Comparison of ENCODE assay signal across 8 cellular contexts in genomic region chr9:137218754-137219271, GRCh38. TPM values are rescaled to one million over a fixed set of nuclear protein-coding genes. Genes with fewer than 3 reads are reported as not detected.
DNase-seq lines count a peak whose midpoint lies in the region; TF ChIP-seq lines count a peak whose summit lies in the region.
"Had no signal": no experiment of that assay in that cellular context is flagged by ENCODE, and none has a peak within 500 bp of the region (broad histone marks: within the 10 kb centered on the region; RNA-seq: fewer than 3 reads in every experiment).

No MANE protein-coding gene starts in this region.

- POLR2A ChIA-PET in activated CD4-positive, alpha-beta T cell treated with anti-CD3 and anti-CD28 coated beads, Interleukin-2, amount 10 ng/mL, durations not matched to agents 7 days and 5 days (lab: Charles Lee) = no interaction called here

- peaks cover 7% of the 10 kb centered on the region for H3K4me1 Mint-ChIP-seq in activated CD4-positive, alpha-beta T cell treated with anti-CD3 and anti-CD28 coated beads, Interleukin-2, amount 10 ng/mL, durations not matched to agents 7 days and 5 days
- peaks cover 2% of the 10 kb centered on the region for H3K4me1 Mint-ChIP-seq in activated CD4-positive, alpha-beta T cell treated with anti-CD3 and anti-CD28 coated beads, Interleukin-2, amount 10 ng/mL, durations not matched to agents 24 days and 14 days

- H3K36me3 Mint-ChIP-seq in activated CD4-positive, alpha-beta T cell treated with anti-CD3 and anti-CD28 coated beads, Interleukin-2, amount 10 ng/mL, durations not matched to agents 7 days and 5 days (ENCODE audit: low read depth) = peaks cover 2% of the 10 kb centered on the region
- no peaks in the 10 kb centered on the region for H3K36me3 Mint-ChIP-seq in activated CD4-positive, alpha-beta T cell treated with anti-CD3 and anti-CD28 coated beads, Interleukin-2, amount 10 ng/mL, durations not matched to agents 24 days and 14 days (ENCODE audit: low read depth)

- TF ChIP-seq CTCF in epithelial cell of esophagus (IDR thresholded peaks at IDR 0.05; ENCODE audit: insufficient read depth, low read depth, low read length, missing control alignments) (no peak), transverse colon (IDR thresholded peaks at IDR 0.05) (no peak)

- no peaks in the 10 kb centered on the region for H3K36me3 ChIP-seq in transverse colon

- H3K27me3 ChIP-seq in transverse colon = no peaks in the 10 kb centered on the region
- H3K27me3 ChIP-seq: sigmoid colon had no signal

- no peaks in the 10 kb centered on the region for H3K9me3 Mint-ChIP-seq in activated CD4-positive, alpha-beta T cell treated with anti-CD3 and anti-CD28 coated beads, Interleukin-2, amount 10 ng/mL, durations not matched to agents 7 days and 5 days
- H3K9me3 Mint-ChIP-seq in activated CD4-positive, alpha-beta T cell treated with anti-CD3 and anti-CD28 coated beads, Interleukin-2, amount 10 ng/mL, durations not matched to agents 24 days and 14 days = no peaks in the 10 kb centered on the region

- CTCF ChIA-PET in activated CD4-positive, alpha-beta T cell treated with anti-CD3 and anti-CD28 coated beads, Interleukin-2, amount 10 ng/mL, durations not matched to agents 7 days and 5 days (lab: Charles Lee) = interaction anchor here (0.6 to 1.1 kb wide), 3 partner anchors 12 to 172 kb away, joined by 3 to 5 read pairs (median 3); no protein-coding TSS in a partner anchor

- peak overlapping the region; percentile 83 to 89 (median 85) for H3K27ac ChIP-seq in transverse colon
- H3K27ac ChIP-seq: sigmoid colon had no signal

- WGBS in transverse colon (ENCODE audit: low coverage in 1 of 2), 2 donors = 50% methylated on average over 4 of the region's 12 CpGs; no CpG with 5 or more reads in 1 of the 2 donors

- no peak for TF ChIP-seq EP300 in transverse colon (IDR thresholded peaks at IDR 0.05; ENCODE audit: low read depth)

- in situ Hi-C loops in transverse colon (cut with MboI; ENCODE audit: low pct_ligation_motif_present in 1 of 4, low pct_unique_long_range_greater_than_20kb in 1 of 4, low sequenced_read_pairs in 3 of 4) = loop anchor here in 1 of 4 donors (25.0 kb wide), 1 partner anchor 107 kb away; the partner anchor contains the start of gene DPP7

- H3K4me3 ChIP-seq in epithelial cell of esophagus (ENCODE audit: low read length) (no peak overlapping the region), transverse colon (peak overlapping the region in 3 of 4 donors; percentile 26 to 47 (median 31))
- H3K4me3 ChIP-seq: sigmoid colon had no signal

- peak; percentile 64 for TF ChIP-seq POLR2A in transverse colon (IDR thresholded peaks at IDR 0.05)

- peak overlapping the region; percentile 36 for H3K27ac Mint-ChIP-seq in activated CD4-positive, alpha-beta T cell treated with anti-CD3 and anti-CD28 coated beads, Interleukin-2, amount 10 ng/mL, durations not matched to agents 7 days and 5 days
- no peak overlapping the region for H3K27ac Mint-ChIP-seq in activated CD4-positive, alpha-beta T cell treated with anti-CD3 and anti-CD28 coated beads, Interleukin-2, amount 10 ng/mL, durations not matched to agents 24 days and 14 days

- no peak overlapping the region for H3K4me3 Mint-ChIP-seq in activated CD4-positive, alpha-beta T cell treated with anti-CD3 and anti-CD28 coated beads, Interleukin-2, amount 10 ng/mL, durations not matched to agents 7 days and 5 days
- no peak overlapping the region for H3K4me3 Mint-ChIP-seq in activated CD4-positive, alpha-beta T cell treated with anti-CD3 and anti-CD28 coated beads, Interleukin-2, amount 10 ng/mL, durations not matched to agents 24 days and 14 days

- peaks cover 6 to 43% (median 38%) of the 10 kb centered on the region in 4 donors for H3K4me1 ChIP-seq in transverse colon

- intact Hi-C loops in activated CD4-positive, alpha-beta T cell treated with anti-CD3 and anti-CD28 coated beads, Interleukin-2, amount 10 ng/mL, durations not matched to agents 24 days and 14 days (cut with micrococcal nuclease) = no loop called here
- intact Hi-C loops in transverse colon (cut with DNase I; ENCODE audit: low total_unique reads) = no loop called here

- DNase-seq in activated CD4-positive, alpha-beta T cell treated with anti-CD3 and anti-CD28 coated beads, Interleukin-2, amount 10 ng/mL, durations not matched to agents 7 days and 5 days = no peak
- DNase-seq in activated CD4-positive, alpha-beta T cell treated with anti-CD3 and anti-CD28 coated beads, Interleukin-2, amount 10 ng/mL, durations not matched to agents 24 days and 14 days = no peak
- DNase-seq in epithelial cell of esophagus (ENCODE audit: low read depth) = peak; percentile 36
- peak; percentile 62 for DNase-seq in transverse colon
- no peak for DNase-seq in effector CD8-positive, alpha-beta T cell (lab: John Stamatoyannopoulos, UW)
- DNase-seq in stimulated activated naive CD4-positive, alpha-beta T cell treated with Interleukin-2 at 50 U/mL for 16 hours (lab: John Stamatoyannopoulos, UW) = no peak
- DNase-seq: sigmoid colon had no signal

- no peaks in the 10 kb centered on the region for H3K9me3 ChIP-seq in transverse colon
- H3K9me3 ChIP-seq: sigmoid colon had no signal

- H3K27me3 Mint-ChIP-seq in activated CD4-positive, alpha-beta T cell treated with anti-CD3 and anti-CD28 coated beads, Interleukin-2, amount 10 ng/mL, durations not matched to agents 7 days and 5 days = no peaks in the 10 kb centered on the region
- H3K27me3 Mint-ChIP-seq in activated CD4-positive, alpha-beta T cell treated with anti-CD3 and anti-CD28 coated beads, Interleukin-2, amount 10 ng/mL, durations not matched to agents 24 days and 14 days = no peaks in the 10 kb centered on the region

RNA-seq across cellular contexts. Expression of gene RNF208, which starts 3.2 kb away (rescaled TPM):
- total RNA-seq in activated CD4-positive, alpha-beta T cell treated with anti-CD3 and anti-CD28 coated beads, Interleukin-2, amount 10 ng/mL, durations not matched to agents 7 days and 5 days = 1 to 10 TPM; 2.1 to 2.7 TPM
- 12.8 and 15.2 TPM in 2 replicates for total RNA-seq in activated CD4-positive, alpha-beta T cell treated with anti-CD3 and anti-CD28 coated beads, Interleukin-2, amount 10 ng/mL, durations not matched to agents 24 days and 14 days
- total RNA-seq in transverse colon = 10 to 100 TPM in 1 of 4 donors, 1 to 10 TPM in 2, not detected in 1; 2.3 to 26.5 (median 7.5) TPM

RNA-seq across cellular contexts. Expression of gene CYSRT1, which starts 6.2 kb away (rescaled TPM):
- under 1 TPM; 0.35 to 0.72 TPM for total RNA-seq in activated CD4-positive, alpha-beta T cell treated with anti-CD3 and anti-CD28 coated beads, Interleukin-2, amount 10 ng/mL, durations not matched to agents 7 days and 5 days
- 0.54 and 0.68 TPM in 2 replicates for total RNA-seq in activated CD4-positive, alpha-beta T cell treated with anti-CD3 and anti-CD28 coated beads, Interleukin-2, amount 10 ng/mL, durations not matched to agents 24 days and 14 days
- not detected for total RNA-seq in transverse colon

RNA-seq across cellular contexts. Expression of gene RNF224, which starts 8.5 kb away (rescaled TPM):
- total RNA-seq in activated CD4-positive, alpha-beta T cell treated with anti-CD3 and anti-CD28 coated beads, Interleukin-2, amount 10 ng/mL, durations not matched to agents 7 days and 5 days = under 1 TPM in 1 of 2 experiments, not detected in 1; 0.10 TPM
- total RNA-seq in activated CD4-positive, alpha-beta T cell treated with anti-CD3 and anti-CD28 coated beads, Interleukin-2, amount 10 ng/mL, durations not matched to agents 24 days and 14 days = not detected in 2 replicates
- total RNA-seq in transverse colon = not detected
- total RNA-seq: glomerular endothelial cell, sigmoid colon had no signal

RNA-seq across cellular contexts. Expression of gene SLC34A3, which starts 11.9 kb away (rescaled TPM):
- total RNA-seq in activated CD4-positive, alpha-beta T cell treated with anti-CD3 and anti-CD28 coated beads, Interleukin-2, amount 10 ng/mL, durations not matched to agents 7 days and 5 days = not detected
- total RNA-seq in activated CD4-positive, alpha-beta T cell treated with anti-CD3 and anti-CD28 coated beads, Interleukin-2, amount 10 ng/mL, durations not matched to agents 24 days and 14 days = not detected in 2 replicates
- not detected for total RNA-seq in transverse colon
- total RNA-seq: glomerular endothelial cell, sigmoid colon had no signal

RNA-seq across cellular contexts. Expression of gene NDOR1, which starts 13.3 kb away (rescaled TPM):
- 10 to 100 TPM; 38.4 to 44.2 TPM for total RNA-seq in activated CD4-positive, alpha-beta T cell treated with anti-CD3 and anti-CD28 coated beads, Interleukin-2, amount 10 ng/mL, durations not matched to agents 7 days and 5 days
- total RNA-seq in activated CD4-positive, alpha-beta T cell treated with anti-CD3 and anti-CD28 coated beads, Interleukin-2, amount 10 ng/mL, durations not matched to agents 24 days and 14 days = 45.1 and 45.6 TPM in 2 replicates
- 10 to 100 TPM; 14.3 to 47.5 (median 22.0) TPM for total RNA-seq in transverse colon

Comparison
In these comparisons a context has a peak if more than half of its experiments do, and no peak if none do; other contexts are left out.
1. DNase-seq: peak in epithelial cell of esophagus (single experiment) and transverse colon (single experiment); none in activated CD4-positive, alpha-beta T cell treated with anti-CD3 and anti-CD28 coated beads, Interleukin-2, amount 10 ng/mL, durations not matched to agents 7 days and 5 days (single experiment), activated CD4-positive, alpha-beta T cell treated with anti-CD3 and anti-CD28 coated beads, Interleukin-2, amount 10 ng/mL, durations not matched to agents 24 days and 14 days (single experiment), effector CD8-positive, alpha-beta T cell (single experiment) and stimulated activated naive CD4-positive, alpha-beta T cell treated with Interleukin-2 at 50 U/mL for 16 hours (single experiment).